21 cellular contexts compared by ENCODE assay signal in genomic region chrX:97547873-97548578, GRCh38.
DNase-seq lines count a peak whose midpoint lies in the region; ATAC-seq and TF ChIP-seq lines count a peak whose summit lies in the region.
"Had no signal": no experiment of that assay in that cellular context is flagged by ENCODE, and none has a peak within 500 bp of the region (broad histone marks: within the 10 kb centered on the region; RNA-seq: fewer than 3 reads in every experiment).

No MANE protein-coding gene starts in this region.

- H3K36me3 Mint-ChIP-seq in HFFc6 (ENCODE audit: low read depth) = no peaks in the 10 kb centered on the region
- H3K36me3 Mint-ChIP-seq: immature natural killer cell had no signal

- no peak overlapping the region for H2AK5ac ChIP-seq in trophoblast cell (ENCODE audit: low read length)

- no peak for ATAC-seq in upper lobe of right lung

- H3K79me1 ChIP-seq in trophoblast cell (ENCODE audit: low read length) = no peaks in the 10 kb centered on the region

- no peak overlapping the region for H4K12ac ChIP-seq in trophoblast cell (ENCODE audit: low read depth, low read length)

- no peak overlapping the region for H4K8ac ChIP-seq in trophoblast cell (ENCODE audit: low read depth, low read length)

- H3K4me1 Mint-ChIP-seq in HFFc6 (ENCODE audit: low read depth) = peaks cover 11% of the 10 kb centered on the region
- H3K4me1 Mint-ChIP-seq: immature natural killer cell had no signal

- H3K9me3 Mint-ChIP-seq in HFFc6 = no peaks in the 10 kb centered on the region
- H3K9me3 Mint-ChIP-seq: immature natural killer cell had no signal

- H3K4me3 ChIP-seq in fibroblast of the aortic adventitia (ENCODE audit: low read depth, low read length) (no peak overlapping the region), trophoblast cell (ENCODE audit: low read depth, low read length) (no peak overlapping the region), upper lobe of right lung (no peak overlapping the region)
- H3K4me3 ChIP-seq: colonic mucosa, lung, sigmoid colon, SJSA1 had no signal

- intact Hi-C loops in upper lobe of right lung (cut with DNase I) = no loop called here

- H3K36me3 ChIP-seq in trophoblast cell (ENCODE audit: control insufficient read depth in 1 of 2, insufficient read depth in 2 of 2, low read length in 2 of 2) (no peaks in the 10 kb centered on the region), upper lobe of right lung (no peaks in the 10 kb centered on the region)
- H3K36me3 ChIP-seq: colonic mucosa, sigmoid colon, SJSA1 had no signal

- H3K9me3 ChIP-seq in trophoblast cell (ENCODE audit: insufficient read depth, low read depth, low read length) (no peaks in the 10 kb centered on the region), upper lobe of right lung (no peaks in the 10 kb centered on the region)
- H3K9me3 ChIP-seq: colonic mucosa, sigmoid colon, SJSA1 had no signal

- H3K23ac ChIP-seq in trophoblast cell (ENCODE audit: low read length) = no peak overlapping the region

- H3K79me2 ChIP-seq in trophoblast cell (ENCODE audit: control insufficient read depth, insufficient read depth, low read length, poor library complexity) = no peaks in the 10 kb centered on the region
- H3K79me2 ChIP-seq: parathyroid adenoma had no signal

- no peak overlapping the region for H3K4me3 Mint-ChIP-seq in HFFc6
- H3K4me3 Mint-ChIP-seq: immature natural killer cell had no signal

- H2BK120ac ChIP-seq in trophoblast cell (ENCODE audit: insufficient read depth, low read length, poor library complexity) = no peak overlapping the region

- H3K14ac ChIP-seq in trophoblast cell (ENCODE audit: low read length) = no peak overlapping the region

- TF ChIP-seq CTCF in HFFc6 (IDR thresholded peaks at IDR 0.05) (no peak), fibroblast of the aortic adventitia (IDR thresholded peaks at IDR 0.05; ENCODE audit: insufficient read depth, low read length) (no peak), upper lobe of right lung (IDR thresholded peaks at IDR 0.05) (no peak)

- H3K27me3 Mint-ChIP-seq in HFFc6 (ENCODE audit: insufficient read depth) = no peaks in the 10 kb centered on the region

- no peak overlapping the region for H4K91ac ChIP-seq in trophoblast cell (ENCODE audit: low read depth, low read length)

- no peak overlapping the region for H3K4ac ChIP-seq in trophoblast cell (ENCODE audit: low read depth, low read length)

- H2BK12ac ChIP-seq in trophoblast cell (ENCODE audit: low read length) = no peak overlapping the region

- no peak overlapping the region for H3K18ac ChIP-seq in trophoblast cell (ENCODE audit: low read length)

- peak overlapping the region; percentile 20; the same call in 1 of the 2 replicates for H3K27ac Mint-ChIP-seq in HFFc6
- H3K27ac Mint-ChIP-seq: immature natural killer cell had no signal

- H3K9ac ChIP-seq in trophoblast cell (ENCODE audit: low read length) = no peak overlapping the region
- H3K9ac ChIP-seq: parathyroid adenoma had no signal

- WGBS in trophoblast cell (ENCODE audit: extremely low coverage, insufficient coverage, insufficient read length) = no CpG with 5 or more reads among the region's 3 CpGs

- H2BK5ac ChIP-seq in trophoblast cell (ENCODE audit: low read depth, low read length, poor library complexity) = no peak overlapping the region

- H3K4me1 ChIP-seq in trophoblast cell (ENCODE audit: control insufficient read depth in 1 of 2, insufficient read depth in 2 of 2, low read length in 2 of 2) (no peaks in the 10 kb centered on the region), upper lobe of right lung (no peaks in the 10 kb centered on the region)
- H3K4me1 ChIP-seq: colonic mucosa, parathyroid adenoma, sigmoid colon, SJSA1 had no signal

- no peak overlapping the region for H3K4me2 ChIP-seq in trophoblast cell (ENCODE audit: low read length)

- DNase-seq in HFFc6 (peak; percentile 9), amniotic epithelial cell (ENCODE audit: low read depth) (peak; percentile 44), fibroblast of the aortic adventitia (ENCODE audit: low read depth) (peak; percentile 13), trophoblast cell (peak in 1 of 2 donors; percentile 13), upper lobe of right lung (no peak), T-helper 1 cell (no peak)
- DNase-seq in activated CD8-positive, alpha-beta memory T cell treated with anti-CD3 and anti-CD28 coated beads for 24 hours = no peak
- DNase-seq: activated CD4-positive, alpha-beta T cell treated with anti-CD3 and anti-CD28 coated beads for 1 hour; activated gamma-delta T cell; colonic mucosa; immature natural killer cell; Karpas-422; NCI-H1417 treated with DMSO at 0.1 percent for 48 hours; NCI-H69; OCI-M1; sigmoid colon; stimulated activated CD4-positive, alpha-beta T cell treated with anti-CD3 and anti-CD28 coated beads, Interleukin-2, amount 100 ng/mL, for 48 hours; T1000 had no signal

- no peaks in the 10 kb centered on the region for H3K27me3 ChIP-seq in trophoblast cell (ENCODE audit: insufficient read depth, low read length)
- H3K27me3 ChIP-seq in upper lobe of right lung = no peaks in the 10 kb centered on the region
- H3K27me3 ChIP-seq: colonic mucosa, sigmoid colon, SJSA1 had no signal

- H2AFZ ChIP-seq in trophoblast cell (ENCODE audit: insufficient read depth, low read length, poor library complexity) = no peak overlapping the region
- H2AFZ ChIP-seq: parathyroid adenoma had no signal

- H3K27ac ChIP-seq in trophoblast cell (ENCODE audit: low read depth, low read length) (peak overlapping the region; percentile 17), upper lobe of right lung (no peak overlapping the region)
- H3K27ac ChIP-seq: colonic mucosa, parathyroid adenoma, sigmoid colon, SJSA1 had no signal

Comparison
In these comparisons a context has a peak if more than half of its experiments do, and no peak if none do; other contexts are left out.
1. DNase-seq: peak in HFFc6 (single experiment), amniotic epithelial cell (single experiment) and fibroblast of the aortic adventitia (single experiment); none in upper lobe of right lung (single experiment), activated CD8-positive, alpha-beta memory T cell treated with anti-CD3 and anti-CD28 coated beads for 24 hours (single experiment) and T-helper 1 cell (0 of 5).